ENCODE assay signal across 21 cellular contexts in the genomic region with DNA sequence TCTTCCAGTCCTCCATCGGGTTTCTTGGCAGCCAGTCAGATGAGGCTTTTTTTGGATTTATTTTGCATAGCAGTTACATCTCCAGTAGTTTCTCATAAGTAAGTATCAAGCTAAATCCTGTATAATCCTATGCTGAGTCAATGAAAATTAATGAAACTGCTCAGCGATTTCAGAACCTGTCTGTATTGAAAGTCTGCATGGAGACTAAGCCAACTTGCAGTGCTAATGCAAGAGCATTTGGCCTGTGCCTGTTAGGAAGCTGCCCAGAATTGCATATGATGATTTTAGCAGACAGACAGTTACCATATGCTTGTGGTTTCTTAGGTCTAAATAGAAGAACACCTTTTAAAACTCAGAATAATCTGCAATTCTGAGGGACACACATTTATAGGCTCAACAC. TPM values are rescaled to one million over a fixed set of nuclear protein-coding genes. Genes with fewer than 3 reads are reported as not detected.
"Had no signal": no experiment of that assay in that cellular context is flagged by ENCODE, and none has a peak within 500 bp of the region (broad histone marks: within the 10 kb centered on the region; RNA-seq: fewer than 3 reads in every experiment).

No MANE protein-coding gene starts in this region.

- DNase-seq: effector CD4-positive, alpha-beta T cell; foreskin fibroblast; gastrocnemius medialis; head of caudate nucleus; kidney; natural killer cell; occipital lobe; pancreas; stimulated activated CD4-positive, alpha-beta T cell treated with anti-CD3 and anti-CD28 coated beads, Interleukin-12 subunit alpha, Interleukin-12 subunit beta, amount 100 ng/mL, for 4 hours; stimulated activated CD4-positive, alpha-beta T cell treated with anti-CD3 and anti-CD28 coated beads, Interleukin-1b, Interleukin-23, amount 100 ng/mL, for 48 hours; stimulated activated CD4-positive, alpha-beta T cell treated with anti-CD3 and anti-CD28 coated beads, Interleukin-4, amount 100 ng/mL, for 1 hour; stimulated activated CD8-positive, alpha-beta memory T cell treated with anti-CD3 and anti-CD28 coated beads, Interleukin-4, amount 100 ng/mL, for 48 hours; stimulated activated naive CD4-positive, alpha-beta T cell; stimulated activated naive CD8-positive, alpha-beta T cell treated with anti-CD3 and anti-CD28 coated beads, Interleukin-15, amount 100 ng/mL, for 72 hours; thyroid gland; trophoblast cell had no signal

- ATAC-seq: gastrocnemius medialis; left lobe of liver; natural killer cell; pancreas; sciatic nerve; stimulated activated naive CD8-positive, alpha-beta T cell treated with anti-CD3 and anti-CD28 coated beads, Interleukin-15, amount 100 ng/mL, for 72 hours had no signal

RNA-seq across cellular contexts. Expression of a gene that starts 25.2 kb away (rescaled TPM):
- total RNA-seq: gastrocnemius medialis, mononuclear cell, natural killer cell, occipital lobe, thyroid gland, ureter, vagina had no signal

RNA-seq across cellular contexts. Expression of a gene that starts 43.8 kb away (rescaled TPM):
- total RNA-seq: natural killer cell had no signal
